In genomic region chr3:60182697-60183096, GRCh38 we compare ENCODE assay signal across 17 cellular contexts.
DNase-seq lines count a peak whose midpoint lies in the region; ATAC-seq and TF ChIP-seq lines count a peak whose summit lies in the region.
"Had no signal": no experiment of that assay in that cellular context is flagged by ENCODE, and none has a peak within 500 bp of the region (broad histone marks: within the 10 kb centered on the region; RNA-seq: fewer than 3 reads in every experiment).

No MANE protein-coding gene starts in this region.

- H3K4me1 ChIP-seq in OCI-LY7 (ENCODE audit: insufficient read depth, low read length, poor library complexity, severe bottlenecking): no peaks in the 10 kb centered on the region
- H3K4me1 ChIP-seq in naive thymus-derived CD4-positive, alpha-beta T cell (ENCODE audit: control insufficient read depth in 2 of 2, insufficient read depth in 2 of 2, low read length in 2 of 2): no peaks in the 10 kb centered on the region
- H3K4me1 ChIP-seq: A549 had no signal

- no peak overlapping the region for H3K4me2 ChIP-seq in OCI-LY7 (ENCODE audit: low read length)
- H3K4me2 ChIP-seq: A549 had no signal

- H3K27ac ChIP-seq in OCI-LY7 (ENCODE audit: low read depth, low read length, poor library complexity, severe bottlenecking): no peak overlapping the region
- no peak overlapping the region for H3K27ac ChIP-seq in naive thymus-derived CD4-positive, alpha-beta T cell (ENCODE audit: low read depth, low read length)
- H3K27ac ChIP-seq: A549, C4-2B had no signal

- H3K4me1 Mint-ChIP-seq in stimulated activated naive CD8-positive, alpha-beta T cell treated with anti-CD3 and anti-CD28 coated beads, Interleukin-15, amount 100 ng/mL, for 72 hours: no peaks in the 10 kb centered on the region
- no peaks in the 10 kb centered on the region for H3K4me1 Mint-ChIP-seq in endothelial cell (ENCODE audit: unreplicated experiment)
- peaks cover 0 to 12% (median 0%) of the 10 kb centered on the region in 7 donors for H3K4me1 Mint-ChIP-seq in naive thymus-derived CD4-positive, alpha-beta T cell

- H3K9me3 Mint-ChIP-seq in stimulated activated naive CD8-positive, alpha-beta T cell treated with anti-CD3 and anti-CD28 coated beads, Interleukin-15, amount 100 ng/mL, for 72 hours: peaks cover 0 to 6% of the 10 kb centered on the region in 2 donors
- no peaks in the 10 kb centered on the region for H3K9me3 Mint-ChIP-seq in endothelial cell (ENCODE audit: unreplicated experiment)
- peaks cover 0 to 10% (median 0%) of the 10 kb centered on the region in 11 donors for H3K9me3 Mint-ChIP-seq in naive thymus-derived CD4-positive, alpha-beta T cell

- H3K27me3 Mint-ChIP-seq in stimulated activated naive CD8-positive, alpha-beta T cell treated with anti-CD3 and anti-CD28 coated beads, Interleukin-15, amount 100 ng/mL, for 72 hours: no peaks in the 10 kb centered on the region
- no peaks in the 10 kb centered on the region for H3K27me3 Mint-ChIP-seq in endothelial cell (ENCODE audit: unreplicated experiment)
- H3K27me3 Mint-ChIP-seq in naive thymus-derived CD4-positive, alpha-beta T cell: no peaks in the 10 kb centered on the region

- ATAC-seq in stimulated activated naive CD8-positive, alpha-beta T cell treated with anti-CD3 and anti-CD28 coated beads, Interleukin-15, amount 100 ng/mL, for 72 hours: no peak
- no peak for ATAC-seq in stimulated activated naive CD8-positive, alpha-beta T cell treated with anti-CD3 and anti-CD28 coated beads, Interleukin-15, Interleukin-2, amounts not matched to agents 100 U/mL and 50 U/mL, for 24 hours
- no peak for ATAC-seq in naive thymus-derived CD4-positive, alpha-beta T cell
- ATAC-seq in GM19351 (IDR thresholded peaks at IDR 0.05; ENCODE audit: unreplicated experiment): no peak
- ATAC-seq: A549, Panc1 had no signal

- no peaks in the 10 kb centered on the region for H3K36me3 ChIP-seq in OCI-LY7 (ENCODE audit: insufficient read depth, low read length)
- no peaks in the 10 kb centered on the region for H3K36me3 ChIP-seq in naive thymus-derived CD4-positive, alpha-beta T cell (ENCODE audit: control insufficient read depth in 2 of 3, insufficient read depth in 3 of 3, low read length in 3 of 3)

- no peaks in the 10 kb centered on the region for H3K9me3 ChIP-seq in OCI-LY7 (ENCODE audit: low read length)
- H3K9me3 ChIP-seq in naive thymus-derived CD4-positive, alpha-beta T cell (ENCODE audit: control insufficient read depth in 2 of 3, low read length in 3 of 3): no peaks in the 10 kb centered on the region
- H3K9me3 ChIP-seq: A549 had no signal

- POLR2A ChIA-PET in OCI-LY7 (lab: Charles Lee): no interaction called here
- POLR2A ChIA-PET in naive thymus-derived CD4-positive, alpha-beta T cell (lab: Charles Lee): no interaction called here

- CTCF ChIA-PET in OCI-LY7 (lab: Charles Lee; ENCODE audit: unreplicated experiment): no interaction called here
- CTCF ChIA-PET in naive thymus-derived CD4-positive, alpha-beta T cell (lab: Charles Lee): no interaction called here

- H3K27me3 ChIP-seq in naive thymus-derived CD4-positive, alpha-beta T cell (ENCODE audit: control insufficient read depth in 2 of 2, insufficient read depth in 2 of 2, low read length in 2 of 2): no peaks in the 10 kb centered on the region

- no peaks in the 10 kb centered on the region for H4K20me1 ChIP-seq in OCI-LY7 (ENCODE audit: insufficient read depth, low read length)

- intact Hi-C loops in OCI-LY7 (cut with micrococcal nuclease; ENCODE audit: unreplicated experiment): no loop called here
- intact Hi-C loops in naive thymus-derived CD4-positive, alpha-beta T cell (cut with micrococcal nuclease): no loop called here

- no peak overlapping the region for H3K4me3 ChIP-seq in OCI-LY7 (ENCODE audit: low read depth, low read length, poor library complexity, severe bottlenecking)
- H3K4me3 ChIP-seq in naive thymus-derived CD4-positive, alpha-beta T cell (ENCODE audit: low read length): no peak overlapping the region
- H3K4me3 ChIP-seq: A549 had no signal

- peak overlapping the region; percentile 13 to 34 for H3K27ac Mint-ChIP-seq in stimulated activated naive CD8-positive, alpha-beta T cell treated with anti-CD3 and anti-CD28 coated beads, Interleukin-15, amount 100 ng/mL, for 72 hours
- no peak overlapping the region for H3K27ac Mint-ChIP-seq in endothelial cell (ENCODE audit: unreplicated experiment)
- H3K27ac Mint-ChIP-seq in naive thymus-derived CD4-positive, alpha-beta T cell: peak overlapping the region in 1 of 9 donors; percentile 33

- no peaks in the 10 kb centered on the region for H3K79me2 ChIP-seq in OCI-LY7 (ENCODE audit: insufficient read depth, low read depth, low read length)

- TF ChIP-seq CTCF in OCI-LY7 (conservative IDR thresholded peaks at IDR 0.05; ENCODE audit: low read length) (peak; percentile 23; the same call in 1 of the 2 replicates), endothelial cell (IDR thresholded peaks at IDR 0.05; ENCODE audit: unreplicated experiment) (peak; percentile 40)

- DNase-seq in stimulated activated naive CD8-positive, alpha-beta T cell treated with anti-CD3 and anti-CD28 coated beads, Interleukin-15, amount 100 ng/mL, for 72 hours: no peak
- no peak for DNase-seq in stimulated activated naive CD8-positive, alpha-beta T cell treated with anti-CD3 and anti-CD28 coated beads, Interleukin-15, Interleukin-2, amounts not matched to agents 100 U/mL and 50 U/mL, for 24 hours
- no peak for DNase-seq in OCI-LY7 (ENCODE audit: low spot score)
- DNase-seq in endothelial cell (ENCODE audit: low spot score): no peak
- no peak for DNase-seq in naive thymus-derived CD4-positive, alpha-beta T cell
- no peak for DNase-seq in activated gamma-delta T cell treated with Interleukin-2 at 50 U/mL for 16 hours
- DNase-seq: IMR-90, Kasumi-1, NCI-H1417, NCI-H2029, NCI-H2171, NCI-H446, NCI-H69 had no signal

- H2AFZ ChIP-seq in OCI-LY7 (ENCODE audit: low read length): no peak overlapping the region

- no peaks in the 10 kb centered on the region for H3K36me3 Mint-ChIP-seq in endothelial cell (ENCODE audit: low read depth, unreplicated experiment)
- H3K36me3 Mint-ChIP-seq in naive thymus-derived CD4-positive, alpha-beta T cell: peaks cover 0 to 19% (median 0%) of the 10 kb centered on the region in 5 donors

- no peaks in the 10 kb centered on the region for H3K9me2 ChIP-seq in OCI-LY7 (ENCODE audit: insufficient read depth, low read length)

- H3K4me3 Mint-ChIP-seq in stimulated activated naive CD8-positive, alpha-beta T cell treated with anti-CD3 and anti-CD28 coated beads, Interleukin-15, amount 100 ng/mL, for 72 hours: no peak overlapping the region
- H3K4me3 Mint-ChIP-seq in endothelial cell (ENCODE audit: unreplicated experiment): no peak overlapping the region
- no peak overlapping the region for H3K4me3 Mint-ChIP-seq in naive thymus-derived CD4-positive, alpha-beta T cell

- BruUV-seq in OCI-LY7 (replicated peaks; lab: Mats Ljungman, UMichigan): no TSS peak
